15 cellular contexts compared by ENCODE assay signal in the genomic region with DNA sequence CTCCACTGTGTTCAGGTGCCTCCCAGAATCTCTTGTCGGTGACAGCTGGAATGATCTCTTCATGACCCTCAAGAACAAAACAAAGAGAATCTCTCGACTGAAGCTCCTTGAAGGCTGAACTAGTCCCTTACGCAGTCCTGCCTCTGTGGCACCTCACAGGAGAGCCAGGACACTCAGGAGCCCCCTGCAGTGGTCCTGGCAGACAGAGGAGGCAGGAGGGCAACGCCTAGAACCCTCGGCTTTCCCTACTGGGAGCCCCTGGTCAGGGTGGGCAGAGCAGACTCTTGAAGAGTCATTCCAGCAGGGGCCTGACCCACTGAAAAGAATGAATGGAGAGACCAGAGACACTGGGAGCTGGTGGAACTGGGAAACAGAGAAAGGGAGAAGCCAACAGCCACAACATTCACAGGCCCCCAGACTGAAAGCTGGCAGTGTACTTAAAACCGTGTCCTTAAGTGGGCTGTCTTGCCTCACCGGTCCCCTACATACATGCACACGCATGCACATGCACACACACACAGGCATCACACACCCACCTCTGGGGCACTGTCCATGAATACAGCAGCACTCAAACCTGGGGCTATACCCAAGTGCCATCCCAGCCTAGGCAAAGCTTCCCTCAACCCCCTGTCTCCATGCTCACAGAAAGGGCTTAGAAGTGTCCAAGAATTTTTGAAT.
DNase-seq lines count a peak whose midpoint lies in the region; ATAC-seq and TF ChIP-seq lines count a peak whose summit lies in the region.
"Had no signal": no experiment of that assay in that cellular context is flagged by ENCODE, and none has a peak within 500 bp of the region (broad histone marks: within the 10 kb centered on the region; RNA-seq: fewer than 3 reads in every experiment).

No MANE protein-coding gene starts in this region.

- no peaks in the 10 kb centered on the region for H3K4me1 Mint-ChIP-seq in MCF 10A (ENCODE audit: insufficient read depth, unreplicated experiment)
- H3K4me1 Mint-ChIP-seq in type B pancreatic cell (ENCODE audit: unreplicated experiment), result peaks cover 57% of the 10 kb centered on the region
- H3K4me1 Mint-ChIP-seq: CD8-positive, alpha-beta memory T cell had no signal

- H3K27me3 Mint-ChIP-seq in MCF 10A (ENCODE audit: insufficient read depth, unreplicated experiment), result no peaks in the 10 kb centered on the region
- peaks cover 7% of the 10 kb centered on the region for H3K27me3 Mint-ChIP-seq in type B pancreatic cell

- H3K36me3 Mint-ChIP-seq in MCF 10A (ENCODE audit: insufficient read depth, unreplicated experiment) (no peaks in the 10 kb centered on the region), type B pancreatic cell (no peaks in the 10 kb centered on the region)
- H3K36me3 Mint-ChIP-seq: CD8-positive, alpha-beta memory T cell had no signal

- H3K27me3 ChIP-seq in breast epithelium (no peaks in the 10 kb centered on the region), prostate gland (replicated peaks; ENCODE audit: insufficient read depth) (no peaks in the 10 kb centered on the region)

- CTCF ChIA-PET in MCF 10A (lab: Yijun Ruan, JAX), result interaction anchor here (0.5 to 1.2 kb wide), 5 partner anchors 11 to 64 kb away, joined by 3 to 5 read pairs (median 3); no protein-coding TSS in a partner anchor

- H3K36me3 ChIP-seq in breast epithelium (no peaks in the 10 kb centered on the region), prostate gland (no peaks in the 10 kb centered on the region)

- WGBS in lower leg skin, 2 donors, result 46 to 57% methylated on average over 8 of the region's 8 CpGs
- 73% methylated on average over 8 of the region's 8 CpGs for WGBS in prostate gland

- BruUV-seq in MCF 10A (replicated peaks; lab: Mats Ljungman, UMichigan), result no TSS peak

- POLR2A ChIA-PET in MCF 10A (lab: Yijun Ruan, JAX), result interaction anchor here (1.1 kb wide), 1 partner anchor 12 kb away, joined by 4 read pairs; no protein-coding TSS in a partner anchor

- H3K4me3 Mint-ChIP-seq in MCF 10A (ENCODE audit: unreplicated experiment) (no peak overlapping the region), type B pancreatic cell (peak overlapping the region; percentile 57)
- H3K4me3 Mint-ChIP-seq: CD8-positive, alpha-beta memory T cell had no signal

- H3K9me3 ChIP-seq in breast epithelium, result no peaks in the 10 kb centered on the region
- no peaks in the 10 kb centered on the region for H3K9me3 ChIP-seq in prostate gland

- no peak for ATAC-seq in HG03521 (IDR thresholded peaks at IDR 0.05; ENCODE audit: unreplicated experiment)

- H3K27ac Mint-ChIP-seq in MCF 10A (ENCODE audit: low read depth, unreplicated experiment), result no peak overlapping the region
- peak overlapping the region; percentile 54 for H3K27ac Mint-ChIP-seq in type B pancreatic cell
- H3K27ac Mint-ChIP-seq: CD8-positive, alpha-beta memory T cell had no signal

- H3K4me1 ChIP-seq in breast epithelium (no peaks in the 10 kb centered on the region), prostate gland (replicated peaks) (no peaks in the 10 kb centered on the region)

- H3K4me3 ChIP-seq in breast epithelium (peak overlapping the region in 2 of 3 donors; percentile 4 to 55), lower leg skin (ENCODE audit: low read depth, poor library complexity, severe bottlenecking) (no peak overlapping the region), prostate gland (no peak overlapping the region)
- H3K4me3 ChIP-seq: SK-N-MC had no signal

- DNase-seq in breast epithelium (ENCODE audit: low spot score in 2 of 2), result no peak
- no peak for DNase-seq in MCF 10A (ENCODE audit: unreplicated experiment)
- DNase-seq in lower leg skin (ENCODE audit: low spot score in 2 of 2), result peak; percentile 10 to 53
- DNase-seq in prostate gland (ENCODE audit: low spot score), result no peak
- no peak for DNase-seq in type B pancreatic cell (ENCODE audit: extremely low spot score, unreplicated experiment)
- DNase-seq in GDM1 (lab: John Stamatoyannopoulos, UW), result no peak
- no peak for DNase-seq in RPMI8226
- DNase-seq: activated CD8-positive, alpha-beta memory T cell treated with anti-CD3 and anti-CD28 coated beads for 24 hours; activated effector memory CD4-positive, alpha-beta T cell treated with anti-CD3 and anti-CD28 coated beads, Interleukin-2, amount 50 U/mL, for 16 hours; CD8-positive, alpha-beta memory T cell; NCI-H1092; NCI-H2227 treated with DMSO at 0.1 percent for 48 hours; stimulated activated CD4-positive, alpha-beta T cell treated with anti-CD3 and anti-CD28 coated beads, Interleukin-2, amount 100 ng/mL, for 48 hours had no signal

- TF ChIP-seq POLR2A in breast epithelium (IDR thresholded peaks at IDR 0.05), result no peak
- no peak for TF ChIP-seq POLR2A in lower leg skin (IDR thresholded peaks at IDR 0.05)
- no peak for TF ChIP-seq POLR2A in prostate gland (IDR thresholded peaks at IDR 0.05)

- H3K9me3 Mint-ChIP-seq in MCF 10A (ENCODE audit: unreplicated experiment) (no peaks in the 10 kb centered on the region), type B pancreatic cell (peaks cover 4% of the 10 kb centered on the region)
- H3K9me3 Mint-ChIP-seq: CD8-positive, alpha-beta memory T cell had no signal

- intact Hi-C loops in breast epithelium (cut with DNase I; ENCODE audit: low total_unique reads), result no loop called here
- intact Hi-C loops in MCF 10A (cut with micrococcal nuclease), result no loop called here
- intact Hi-C loops in lower leg skin (cut with DNase I; ENCODE audit: low total_unique reads), result loop anchor here (10.0 kb wide), 1 partner anchor 654 kb away; no protein-coding TSS in a partner anchor
- intact Hi-C loops in prostate gland (cut with DNase I), result loop anchor here (10.0 kb wide), 1 partner anchor 74 kb away; no protein-coding TSS in a partner anchor

- H3K27ac ChIP-seq in breast epithelium, result peak overlapping the region; percentile 67 to 91
- H3K27ac ChIP-seq in prostate gland, result peak overlapping the region; percentile 39 to 59
- H3K27ac ChIP-seq: SK-N-MC had no signal

- TF ChIP-seq CTCF in breast epithelium (IDR thresholded peaks at IDR 0.05) (no peak), MCF 10A (IDR thresholded peaks at IDR 0.05; ENCODE audit: unreplicated experiment) (no peak), lower leg skin (IDR thresholded peaks at IDR 0.05) (no peak), prostate gland (IDR thresholded peaks at IDR 0.05) (no peak), type B pancreatic cell (conservative IDR thresholded peaks at IDR 0.05) (no peak)

Comparison
In these comparisons a context has a peak if more than half of its experiments do, and no peak if none do; other contexts are left out.
1. DNase-seq: peak in lower leg skin (2 of 2); none in breast epithelium (0 of 2), MCF 10A (single experiment), prostate gland (single experiment), type B pancreatic cell (single experiment), GDM1 (single experiment) and RPMI8226 (single experiment).
2. H3K4me3 ChIP-seq: peak in breast epithelium (2 of 3); none in lower leg skin (single experiment) and prostate gland (0 of 2).
3. intact Hi-C loops: an anchor here in lower leg skin (10.0 kb wide) and prostate gland (10.0 kb wide); none called in breast epithelium and MCF 10A.